19 cellular contexts compared by ENCODE assay signal in the genomic region with DNA sequence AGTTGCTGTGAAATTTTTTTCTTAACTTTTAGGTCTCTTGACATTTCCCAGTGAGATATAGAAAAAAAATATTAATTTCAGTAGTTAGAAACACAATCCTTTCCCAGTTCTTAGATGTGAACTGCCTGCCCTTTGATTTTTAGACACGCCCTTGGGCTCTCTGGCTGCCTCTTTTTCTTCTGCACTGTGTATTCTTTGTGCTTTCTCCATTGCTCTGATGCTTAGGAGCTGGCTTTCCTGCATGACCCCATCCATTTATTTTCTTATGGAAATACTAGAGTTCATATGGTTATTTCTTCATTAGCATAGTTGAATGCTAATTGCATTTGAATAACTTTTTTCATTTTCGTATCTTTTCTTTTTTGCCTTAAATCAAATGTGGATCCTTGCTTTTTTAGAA.
DNase-seq lines count a peak whose midpoint lies in the region; ATAC-seq and TF ChIP-seq lines count a peak whose summit lies in the region.
"Had no signal": no experiment of that assay in that cellular context is flagged by ENCODE, and none has a peak within 500 bp of the region (broad histone marks: within the 10 kb centered on the region; RNA-seq: fewer than 3 reads in every experiment).

No MANE protein-coding gene starts in this region.

- TF ChIP-seq CTCF in GM23338 (conservative IDR thresholded peaks at IDR 0.05; ENCODE audit: low read depth in 2 of 2) (no peak), WTC11 (IDR thresholded peaks at IDR 0.05) (no peak)

- H3K9me2 ChIP-seq in GM23338 (ENCODE audit: insufficient read depth): peaks cover 13% of the 10 kb centered on the region; the same call in 1 of the 2 replicates

- CTCF ChIA-PET in WTC11 (lab: Charles Lee): no interaction called here

- in situ Hi-C loops in HAP-1 (cut with MboI; ENCODE audit: low sequenced_read_pairs): no loop called here

- DNase-seq in GM23338 (ENCODE audit: low spot score) (no peak), HAP-1 (ENCODE audit: low spot score in 2 of 2) (peak; percentile 68 to 88), WTC11 (ENCODE audit: low spot score) (no peak), hepatic stellate cell (ENCODE audit: low spot score) (no peak)
- DNase-seq: AML-193; CD4-positive, alpha-beta T cell; CD8-positive, alpha-beta memory T cell; COR-L47; DMS 273 treated with DMSO at 0.1 percent for 48 hours; DMS79 treated with DMSO at 0.1 percent for 48 hours; GF-D8 had no signal

- peak; percentile 55 for ATAC-seq in GM23338
- peak; percentile 49 for ATAC-seq in WTC11
- ATAC-seq in HG03378 (IDR thresholded peaks at IDR 0.05; ENCODE audit: unreplicated experiment): no peak
- ATAC-seq in HG02763 (IDR thresholded peaks at IDR 0.05; ENCODE audit: unreplicated experiment): no peak
- ATAC-seq: A549 had no signal

- H2AFZ ChIP-seq in GM23338: no peak overlapping the region

- peak overlapping the region; percentile 63 for H3K27ac Mint-ChIP-seq in GM23338
- H3K27ac Mint-ChIP-seq in WTC11: peak overlapping the region; percentile 25
- H3K27ac Mint-ChIP-seq: B cell; CD4-positive, alpha-beta T cell; CD8-positive, alpha-beta memory T cell had no signal

- no peak overlapping the region for H3K9ac ChIP-seq in iPS-20b (ENCODE audit: low read depth, low read length)
- H3K9ac ChIP-seq: BLaER1 treated with 17β-estradiol and CSF1 and Interleukin-3, amounts not matched to agents 10 nM and 100 nM had no signal

- H3K4me3 ChIP-seq in GM23338: 0 out of 2 replicates have a peak overlapping the region, but pooled peaks have one; percentile 5
- no peak overlapping the region for H3K4me3 ChIP-seq in HAP-1
- H3K4me3 ChIP-seq in iPS-20b (ENCODE audit: low read length): no peak overlapping the region
- H3K4me3 ChIP-seq: A549; BLaER1 treated with 17β-estradiol and CSF1 and Interleukin-3, amounts not matched to agents 10 nM and 100 nM had no signal

- H3F3A ChIP-seq in GM23338 (replicated peaks; ENCODE audit: low read depth): no peaks in the 10 kb centered on the region

- H3K27ac ChIP-seq in GM23338 (ENCODE audit: low read depth) (no peak overlapping the region), iPS-20b (ENCODE audit: low read length) (peak overlapping the region; percentile 33)
- H3K27ac ChIP-seq: 22Rv1; A549; BLaER1 treated with 17β-estradiol and CSF1 and Interleukin-3, amounts not matched to agents 10 nM and 100 nM; C4-2B had no signal

- H3K9me3 Mint-ChIP-seq in GM23338: peaks cover 13% of the 10 kb centered on the region; the same call in 2 of the 3 replicates
- H3K9me3 Mint-ChIP-seq in WTC11: peaks cover 17% of the 10 kb centered on the region
- H3K9me3 Mint-ChIP-seq: CD4-positive, alpha-beta T cell had no signal

- H3K79me2 ChIP-seq in GM23338 (replicated peaks; ENCODE audit: insufficient read depth): no peaks in the 10 kb centered on the region

- no peaks in the 10 kb centered on the region for H3K27me3 ChIP-seq in GM23338 (ENCODE audit: insufficient read depth)
- no peaks in the 10 kb centered on the region for H3K27me3 ChIP-seq in HAP-1 (ENCODE audit: low read depth)
- H3K27me3 ChIP-seq in iPS-20b (ENCODE audit: insufficient read depth, low read length): no peaks in the 10 kb centered on the region
- H3K27me3 ChIP-seq: BLaER1 treated with 17β-estradiol and CSF1 and Interleukin-3, amounts not matched to agents 10 nM and 100 nM had no signal

- H3K4me2 ChIP-seq in GM23338: peak overlapping the region; percentile 11; the same call in 1 of the 2 replicates
- H3K4me2 ChIP-seq: A549; BLaER1 treated with 17β-estradiol and CSF1 and Interleukin-3, amounts not matched to agents 10 nM and 100 nM had no signal

- H3K9me3 ChIP-seq in HAP-1 (no peaks in the 10 kb centered on the region), iPS-20b (ENCODE audit: insufficient read depth, low read depth, low read length) (no peaks in the 10 kb centered on the region)
- H3K9me3 ChIP-seq: A549; BLaER1 treated with 17β-estradiol and CSF1 and Interleukin-3, amounts not matched to agents 10 nM and 100 nM had no signal

- peaks cover 2% of the 10 kb centered on the region for H3K27me3 Mint-ChIP-seq in GM23338 (ENCODE audit: insufficient read depth, low read depth, poor library complexity)
- no peaks in the 10 kb centered on the region for H3K27me3 Mint-ChIP-seq in WTC11 (ENCODE audit: low read depth)
- H3K27me3 Mint-ChIP-seq: B cell; CD4-positive, alpha-beta T cell; CD8-positive, alpha-beta memory T cell had no signal

- POLR2A ChIA-PET in WTC11 (lab: Charles Lee): no interaction called here

- no peak overlapping the region for H3K4me3 Mint-ChIP-seq in GM23338
- no peak overlapping the region; the same call in 1 of the 2 replicates for H3K4me3 Mint-ChIP-seq in WTC11
- H3K4me3 Mint-ChIP-seq: B cell; CD4-positive, alpha-beta T cell; CD8-positive, alpha-beta memory T cell had no signal

- no peaks in the 10 kb centered on the region for H4K20me1 ChIP-seq in GM23338 (replicated peaks; ENCODE audit: insufficient read depth)
- H4K20me1 ChIP-seq: BLaER1 treated with 17β-estradiol and CSF1 and Interleukin-3, amounts not matched to agents 10 nM and 100 nM had no signal

- peaks cover 16% of the 10 kb centered on the region for H3K36me3 Mint-ChIP-seq in GM23338 (ENCODE audit: low read depth)
- H3K36me3 Mint-ChIP-seq in WTC11: peaks cover 6% of the 10 kb centered on the region
- H3K36me3 Mint-ChIP-seq: CD8-positive, alpha-beta memory T cell had no signal

- H3K4me1 Mint-ChIP-seq in GM23338 (peaks cover 32% of the 10 kb centered on the region), WTC11 (peaks cover 45% of the 10 kb centered on the region)
- H3K4me1 Mint-ChIP-seq: B cell; CD8-positive, alpha-beta memory T cell had no signal

- H3K4me1 ChIP-seq in GM23338 (ENCODE audit: insufficient read depth) (peaks cover 44% of the 10 kb centered on the region), HAP-1 (peaks cover 52% of the 10 kb centered on the region), iPS-20b (ENCODE audit: insufficient read depth, low read length) (peaks cover 17% of the 10 kb centered on the region; the same call in 1 of the 2 replicates)
- H3K4me1 ChIP-seq: A549; BLaER1 treated with 17β-estradiol and CSF1 and Interleukin-3, amounts not matched to agents 10 nM and 100 nM had no signal

- no peaks in the 10 kb centered on the region for H3K36me3 ChIP-seq in GM23338 (ENCODE audit: insufficient read depth)
- H3K36me3 ChIP-seq in HAP-1 (replicated peaks): no peaks in the 10 kb centered on the region
- no peaks in the 10 kb centered on the region for H3K36me3 ChIP-seq in iPS-20b (ENCODE audit: insufficient read depth, low read depth, low read length)
- H3K36me3 ChIP-seq: BLaER1 treated with 17β-estradiol and CSF1 and Interleukin-3, amounts not matched to agents 10 nM and 100 nM had no signal

TF ChIP-seq in GM23338, 12 proteins besides CTCF, POLR2A, EP300 and RAD21 (continues in another document):
- TF ChIP-seq JUNB (IDR thresholded peaks at IDR 0.05; ENCODE audit: unreplicated experiment) (no peak), ZNF331 (CRISPR knock-in tag; IDR thresholded peaks at IDR 0.05; ENCODE audit: low read depth) (no peak), NANOG (IDR thresholded peaks at IDR 0.05; ENCODE audit: borderline replicate concordance) (peak; percentile 73)

TF ChIP-seq in WTC11, 78 proteins besides CTCF, POLR2A, EP300 and RAD21:
- TF ChIP-seq, protein P1, sequence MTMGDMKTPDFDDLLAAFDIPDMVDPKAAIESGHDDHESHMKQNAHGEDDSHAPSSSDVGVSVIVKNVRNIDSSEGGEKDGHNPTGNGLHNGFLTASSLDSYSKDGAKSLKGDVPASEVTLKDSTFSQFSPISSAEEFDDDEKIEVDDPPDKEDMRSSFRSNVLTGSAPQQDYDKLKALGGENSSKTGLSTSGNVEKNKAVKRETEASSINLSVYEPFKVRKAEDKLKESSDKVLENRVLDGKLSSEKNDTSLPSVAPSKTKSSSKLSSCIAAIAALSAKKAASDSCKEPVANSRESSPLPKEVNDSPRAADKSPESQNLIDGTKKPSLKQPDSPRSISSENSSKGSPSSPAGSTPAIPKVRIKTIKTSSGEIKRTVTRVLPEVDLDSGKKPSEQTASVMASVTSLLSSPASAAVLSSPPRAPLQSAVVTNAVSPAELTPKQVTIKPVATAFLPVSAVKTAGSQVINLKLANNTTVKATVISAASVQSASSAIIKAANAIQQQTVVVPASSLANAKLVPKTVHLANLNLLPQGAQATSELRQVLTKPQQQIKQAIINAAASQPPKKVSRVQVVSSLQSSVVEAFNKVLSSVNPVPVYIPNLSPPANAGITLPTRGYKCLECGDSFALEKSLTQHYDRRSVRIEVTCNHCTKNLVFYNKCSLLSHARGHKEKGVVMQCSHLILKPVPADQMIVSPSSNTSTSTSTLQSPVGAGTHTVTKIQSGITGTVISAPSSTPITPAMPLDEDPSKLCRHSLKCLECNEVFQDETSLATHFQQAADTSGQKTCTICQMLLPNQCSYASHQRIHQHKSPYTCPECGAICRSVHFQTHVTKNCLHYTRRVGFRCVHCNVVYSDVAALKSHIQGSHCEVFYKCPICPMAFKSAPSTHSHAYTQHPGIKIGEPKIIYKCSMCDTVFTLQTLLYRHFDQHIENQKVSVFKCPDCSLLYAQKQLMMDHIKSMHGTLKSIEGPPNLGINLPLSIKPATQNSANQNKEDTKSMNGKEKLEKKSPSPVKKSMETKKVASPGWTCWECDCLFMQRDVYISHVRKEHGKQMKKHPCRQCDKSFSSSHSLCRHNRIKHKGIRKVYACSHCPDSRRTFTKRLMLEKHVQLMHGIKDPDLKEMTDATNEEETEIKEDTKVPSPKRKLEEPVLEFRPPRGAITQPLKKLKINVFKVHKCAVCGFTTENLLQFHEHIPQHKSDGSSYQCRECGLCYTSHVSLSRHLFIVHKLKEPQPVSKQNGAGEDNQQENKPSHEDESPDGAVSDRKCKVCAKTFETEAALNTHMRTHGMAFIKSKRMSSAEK (CRISPR knock-in tag; IDR thresholded peaks at IDR 0.05; ENCODE audit: borderline replicate concordance): no peak
- TF ChIP-seq IRF2 (CRISPR knock-in tag; IDR thresholded peaks at IDR 0.05; ENCODE audit: borderline replicate concordance, low read depth): no peak
- TF ChIP-seq SMAD3 (CRISPR knock-in tag; IDR thresholded peaks at IDR 0.05; ENCODE audit: borderline replicate concordance): no peak
- no peak for TF ChIP-seq ZNF121 (CRISPR knock-in tag; IDR thresholded peaks at IDR 0.05)
- no peak for TF ChIP-seq ZNF219 (CRISPR knock-in tag; IDR thresholded peaks at IDR 0.05; ENCODE audit: borderline replicate concordance)
- TF ChIP-seq HMGA2 (CRISPR knock-in tag; IDR thresholded peaks at IDR 0.05): no peak
- TF ChIP-seq, protein P2, sequence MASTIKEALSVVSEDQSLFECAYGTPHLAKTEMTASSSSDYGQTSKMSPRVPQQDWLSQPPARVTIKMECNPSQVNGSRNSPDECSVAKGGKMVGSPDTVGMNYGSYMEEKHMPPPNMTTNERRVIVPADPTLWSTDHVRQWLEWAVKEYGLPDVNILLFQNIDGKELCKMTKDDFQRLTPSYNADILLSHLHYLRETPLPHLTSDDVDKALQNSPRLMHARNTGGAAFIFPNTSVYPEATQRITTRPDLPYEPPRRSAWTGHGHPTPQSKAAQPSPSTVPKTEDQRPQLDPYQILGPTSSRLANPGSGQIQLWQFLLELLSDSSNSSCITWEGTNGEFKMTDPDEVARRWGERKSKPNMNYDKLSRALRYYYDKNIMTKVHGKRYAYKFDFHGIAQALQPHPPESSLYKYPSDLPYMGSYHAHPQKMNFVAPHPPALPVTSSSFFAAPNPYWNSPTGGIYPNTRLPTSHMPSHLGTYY (CRISPR knock-in tag; IDR thresholded peaks at IDR 0.05): no peak

Comparison
In these comparisons a context has a peak if more than half of its experiments do, and no peak if none do; other contexts are left out.
1. ATAC-seq: peak in GM23338 (single experiment) and WTC11 (single experiment); none in HG03378 (single experiment) and HG02763 (single experiment).
2. DNase-seq: peak in HAP-1 (2 of 2); none in GM23338 (single experiment), WTC11 (single experiment) and hepatic stellate cell (single experiment).